ENCODE assay signal across 8 cellular contexts in the genomic region with DNA sequence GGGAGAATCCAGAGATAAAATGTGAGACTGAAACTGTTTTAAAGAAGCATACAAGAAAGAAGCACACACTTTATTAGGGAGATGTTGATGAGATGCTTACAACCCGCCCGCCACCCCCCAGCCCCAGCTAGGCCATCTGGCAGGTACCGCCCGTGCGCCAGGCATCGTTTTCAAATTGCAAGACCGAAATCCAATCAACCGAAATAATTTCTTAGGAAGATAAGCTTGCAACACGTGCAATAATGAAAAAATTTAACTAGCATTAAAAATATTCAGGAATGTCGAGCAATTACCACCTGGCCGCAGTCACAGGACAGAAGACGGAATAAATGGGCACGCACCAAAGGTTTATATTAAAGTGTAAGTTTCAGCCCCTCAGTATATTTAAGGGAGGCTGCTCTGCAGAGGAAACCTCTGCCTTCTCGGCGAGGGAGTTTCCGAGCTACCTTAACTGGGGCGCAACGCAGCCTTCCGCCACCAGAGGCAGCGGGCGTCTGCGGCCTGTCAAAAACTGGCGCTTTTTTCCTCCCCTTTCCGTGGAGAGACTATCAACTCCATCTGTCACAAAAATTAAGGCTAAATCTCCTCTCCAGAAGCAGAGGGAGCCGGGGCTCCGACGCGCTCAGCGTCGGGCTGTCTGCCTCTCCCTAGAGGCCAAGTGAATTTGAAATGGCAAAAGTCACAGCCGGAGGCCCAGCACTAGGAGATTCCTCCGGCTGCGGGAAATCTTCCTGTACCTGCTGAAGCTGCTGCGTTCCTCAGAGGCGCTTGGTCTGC. TPM values are rescaled to one million over a fixed set of nuclear protein-coding genes. Genes with fewer than 3 reads are reported as not detected.
A peak's percentile ranks its signal among the peaks of the same experiment; 100 is the strongest.
DNase-seq lines count a peak whose midpoint lies in the region; ATAC-seq and TF ChIP-seq lines count a peak whose summit lies in the region.

No MANE protein-coding gene starts in this region.

- ATAC-seq in GM21825 (IDR thresholded peaks at IDR 0.05; ENCODE audit: unreplicated experiment), result peak; percentile 73

- no peaks in the 10 kb centered on the region for H3K79me2 ChIP-seq in KMS-11 (ENCODE audit: insufficient read depth, low read depth)

- no peaks in the 10 kb centered on the region for H3K27me3 ChIP-seq in KMS-11 (ENCODE audit: insufficient read depth, low read depth)
- no peaks in the 10 kb centered on the region for H3K27me3 ChIP-seq in vagina

- H3K36me3 Mint-ChIP-seq in T-helper 1 cell treated with Interleukin-12 subunit alpha and Interleukin-12 subunit beta and Interleukin-4 antibody, amounts not matched to agents 30 μg/mL and 1 μg/mL, for 36 hours (ENCODE audit: low read depth), result no peaks in the 10 kb centered on the region

- peaks cover 13% of the 10 kb centered on the region for H3K9me3 Mint-ChIP-seq in T-helper 1 cell treated with Interleukin-12 subunit alpha and Interleukin-12 subunit beta and Interleukin-4 antibody, amounts not matched to agents 30 μg/mL and 1 μg/mL, for 36 hours

- no peaks in the 10 kb centered on the region for H4K20me1 ChIP-seq in KMS-11 (ENCODE audit: insufficient read depth)

- H3K4me1 Mint-ChIP-seq in T-helper 1 cell treated with Interleukin-12 subunit alpha and Interleukin-12 subunit beta and Interleukin-4 antibody, amounts not matched to agents 30 μg/mL and 1 μg/mL, for 36 hours (ENCODE audit: low read depth), result peaks cover 8% of the 10 kb centered on the region

- TF ChIP-seq CTCF in KMS-11 (conservative IDR thresholded peaks at IDR 0.05; ENCODE audit: low read depth, low read length) (peak; percentile 56), vagina (IDR thresholded peaks at IDR 0.05) (peak in 2 of 3 experiments; percentile 46 to 79)

- no peaks in the 10 kb centered on the region for H3K36me3 ChIP-seq in KMS-11 (ENCODE audit: insufficient read depth)
- H3K36me3 ChIP-seq in vagina, result no peaks in the 10 kb centered on the region

- peak overlapping the region; percentile 81 for H3K4me2 ChIP-seq in KMS-11

- no peaks in the 10 kb centered on the region for H3K9me3 ChIP-seq in vagina

- peak overlapping the region; percentile 59 for H3K4me3 Mint-ChIP-seq in T-helper 1 cell treated with Interleukin-12 subunit alpha and Interleukin-12 subunit beta and Interleukin-4 antibody, amounts not matched to agents 30 μg/mL and 1 μg/mL, for 36 hours

- intact Hi-C loops in vagina (cut with DNase I), result loop anchor here (5.0 to 10.0 kb wide), 4 partner anchors 196 to 464 kb away; no protein-coding TSS in a partner anchor

- H3K27ac Mint-ChIP-seq in T-helper 1 cell treated with Interleukin-12 subunit alpha and Interleukin-12 subunit beta and Interleukin-4 antibody, amounts not matched to agents 30 μg/mL and 1 μg/mL, for 36 hours, result peak overlapping the region; percentile 20

- no peak overlapping the region for H3K4me3 ChIP-seq in KMS-11 (IDR thresholded peaks at IDR 0.05; ENCODE audit: insufficient read depth, low read depth, low read length)
- peak overlapping the region; percentile 81 to 90 for H3K4me3 ChIP-seq in vagina

- H3K4me1 ChIP-seq in KMS-11 (ENCODE audit: low read depth, poor library complexity, severe bottlenecking) (peaks cover 10% of the 10 kb centered on the region), vagina (peaks cover 20% of the 10 kb centered on the region)

- no peak for TF ChIP-seq POLR2A in vagina (IDR thresholded peaks at IDR 0.05)

- peaks cover 35% of the 10 kb centered on the region for H3K27me3 Mint-ChIP-seq in T-helper 1 cell treated with Interleukin-12 subunit alpha and Interleukin-12 subunit beta and Interleukin-4 antibody, amounts not matched to agents 30 μg/mL and 1 μg/mL, for 36 hours (ENCODE audit: low read depth)

- DNase-seq in ELR (ENCODE audit: low read depth) (peak; percentile 81), anterior cingulate cortex (lab: John Stamatoyannopoulos, UW) (peak in 57 of 58 donors; percentile 20 to 88 (median 73)), hepatic stellate cell (ENCODE audit: low spot score) (peak; percentile 64), renal cortical epithelial cell (ENCODE audit: low read depth) (peak; percentile 54), vagina (ENCODE audit: extremely low spot score in 2 of 2) (no peak)

- H3K9ac ChIP-seq in KMS-11, result peak overlapping the region; percentile 26; the same call in 1 of the 2 replicates

- peak overlapping the region; percentile 89 for H2AFZ ChIP-seq in KMS-11 (ENCODE audit: low read depth)

- H3K27ac ChIP-seq in KMS-11 (peak overlapping the region; percentile 21; the same call in 1 of the 2 replicates), vagina (peak overlapping the region; percentile 90)

RNA-seq across cellular contexts. Expression of a gene that starts 1.0 kb away (rescaled TPM):
- total RNA-seq in renal cortical epithelial cell (0.65 and 1.0 TPM in 2 replicates), vagina (163 TPM)

Comparison
In these comparisons a context has a peak if more than half of its experiments do, and no peak if none do; other contexts are left out.
1. DNase-seq: peak in ELR (single experiment), anterior cingulate cortex (57 of 58), hepatic stellate cell (single experiment) and renal cortical epithelial cell (single experiment); none in vagina (0 of 2).
2. RNA of a gene that starts 1.0 kb away (total RNA-seq): 163 TPM in vagina (single experiment); 0.65 to 1.0 TPM in renal cortical epithelial cell; every median in the first group is over 10 times any median in the second.